Comparison of ENCODE assay signal across 1 cellular context in the genomic region with DNA sequence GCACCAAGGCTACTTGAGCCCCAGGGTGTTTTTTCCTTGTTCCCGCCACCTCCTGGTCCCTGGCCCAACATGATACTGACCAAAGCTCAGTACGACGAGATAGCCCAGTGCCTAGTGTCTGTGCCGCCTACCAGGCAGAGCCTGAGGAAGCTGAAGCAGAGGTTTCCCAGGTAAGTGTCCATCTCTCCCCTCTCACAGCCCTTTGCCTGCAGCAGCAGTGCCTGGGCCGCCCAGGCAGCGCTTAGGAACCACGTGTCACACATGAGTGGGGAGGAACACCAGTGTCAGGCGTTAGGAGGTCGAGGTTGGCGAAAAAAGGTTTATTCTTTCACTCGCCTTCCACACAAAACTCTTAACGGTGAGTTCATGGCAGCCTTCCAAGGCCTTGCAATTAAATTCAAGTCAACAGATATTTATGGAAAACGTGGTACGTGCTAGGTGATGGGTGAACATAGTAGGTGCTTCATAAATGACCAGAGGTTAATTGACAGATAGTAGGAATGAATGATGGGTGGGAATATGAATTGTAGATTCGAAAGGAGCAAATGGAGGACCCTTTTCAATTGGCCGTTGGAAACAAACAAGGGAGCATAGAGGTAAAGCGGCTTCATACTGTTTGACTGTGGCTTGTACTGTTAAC.
TF ChIP-seq lines count a peak whose summit lies in the region.

No MANE protein-coding gene starts in this region.

TF ChIP-seq in HepG2, 621 proteins besides CTCF, POLR2A, EP300 and RAD21 (continued from another document and continues in another):
- TF ChIP-seq HNF4G (IDR thresholded peaks at IDR 0.05; ENCODE audit: borderline replicate concordance, low read depth, low read length) (no peak), HNF4G (CRISPR knock-in tag; IDR thresholded peaks at IDR 0.05; ENCODE audit: borderline replicate concordance, low read depth) (no peak), ZMAT3 (CRISPR knock-in tag; conservative IDR thresholded peaks at IDR 0.05) (peak; percentile 95), ZNF552 (CRISPR knock-in tag; IDR thresholded peaks at IDR 0.05; ENCODE audit: borderline replicate concordance) (peak; percentile 58), YEATS2 (CRISPR knock-in tag; IDR thresholded peaks at IDR 0.05; ENCODE audit: borderline replicate concordance) (peak; percentile 6; the same call in 1 of the 2 replicates), ZNF367 (CRISPR knock-in tag; IDR thresholded peaks at IDR 0.05; ENCODE audit: borderline replicate concordance) (no peak), ZNF543 (CRISPR knock-in tag; IDR thresholded peaks at IDR 0.05) (peak; percentile 50; the same call in 1 of the 2 replicates), MXI1 (IDR thresholded peaks at IDR 0.05; ENCODE audit: borderline replicate concordance, low read depth, low read length) (peak; percentile 6; the same call in 1 of the 3 replicates), ARHGAP35 (CRISPR knock-in tag; IDR thresholded peaks at IDR 0.05; ENCODE audit: borderline replicate concordance) (0 out of 2 replicates have a peak, but pooled peaks have one; percentile 38), NFKB2 (CRISPR knock-in tag; IDR thresholded peaks at IDR 0.05; ENCODE audit: borderline replicate concordance) (peak; percentile 65; the same call in 1 of the 2 replicates), ZNF709 (CRISPR knock-in tag; IDR thresholded peaks at IDR 0.05) (peak; percentile 78; the same call in 1 of the 2 replicates), FOXA1 (IDR thresholded peaks at IDR 0.05) (no peak), FOXA1 (CRISPR knock-in tag; IDR thresholded peaks at IDR 0.05) (no peak), ZNF496 (CRISPR knock-in tag; IDR thresholded peaks at IDR 0.05; ENCODE audit: insufficient replicate concordance) (no peak), ZNF350 (CRISPR knock-in tag; IDR thresholded peaks at IDR 0.05; ENCODE audit: borderline replicate concordance, low read depth) (peak; percentile 36; the same call in 1 of the 2 replicates), KMT2B (CRISPR knock-in tag; IDR thresholded peaks at IDR 0.05) (0 out of 2 replicates have a peak, but pooled peaks have one; percentile 12), TGIF2 (CRISPR knock-in tag; IDR thresholded peaks at IDR 0.05) (no peak), ZNF510 (CRISPR knock-in tag; IDR thresholded peaks at IDR 0.05; ENCODE audit: low read depth) (0 out of 2 replicates have a peak, but pooled peaks have one; percentile 77), ZNF33B (CRISPR knock-in tag; IDR thresholded peaks at IDR 0.05) (peak; percentile 82; the same call in 1 of the 2 replicates), ZNF550 (CRISPR knock-in tag; IDR thresholded peaks at IDR 0.05; ENCODE audit: borderline replicate concordance) (peak; percentile 72; the same call in 1 of the 2 replicates), ZNF383 (CRISPR knock-in tag; IDR thresholded peaks at IDR 0.05; ENCODE audit: borderline replicate concordance) (no peak), ZNF292 (CRISPR knock-in tag; IDR thresholded peaks at IDR 0.05; ENCODE audit: borderline replicate concordance, low read depth) (no peak; the same call in 1 of the 2 replicates), ZFP36L2 (CRISPR knock-in tag; IDR thresholded peaks at IDR 0.05) (no peak; the same call in 1 of the 2 replicates), ZNF773 (CRISPR knock-in tag; IDR thresholded peaks at IDR 0.05; ENCODE audit: borderline replicate concordance) (no peak), MTF2 (CRISPR knock-in tag; IDR thresholded peaks at IDR 0.05; ENCODE audit: borderline replicate concordance) (no peak; the same call in 1 of the 2 replicates), SUZ12 (IDR thresholded peaks at IDR 0.05; ENCODE audit: low read depth, low read length) (no peak), SRF (IDR thresholded peaks at IDR 0.05; ENCODE audit: low read depth, low read length) (no peak), GFI1 (CRISPR knock-in tag; IDR thresholded peaks at IDR 0.05; ENCODE audit: borderline replicate concordance) (no peak), ASH2L (IDR thresholded peaks at IDR 0.05; ENCODE audit: insufficient read length, low read depth, low read length) (peak; percentile 11), ZNF30 (CRISPR knock-in tag; IDR thresholded peaks at IDR 0.05) (peak; percentile 92), ZNF777 (CRISPR knock-in tag; IDR thresholded peaks at IDR 0.05) (no peak), TOPORS (CRISPR knock-in tag; IDR thresholded peaks at IDR 0.05) (no peak), HDAC2 (CRISPR knock-in tag; IDR thresholded peaks at IDR 0.05) (no peak), ZNF224 (CRISPR knock-in tag; IDR thresholded peaks at IDR 0.05) (no peak), ZNF839 (CRISPR knock-in tag; IDR thresholded peaks at IDR 0.05; ENCODE audit: borderline replicate concordance) (0 out of 2 replicates have a peak, but pooled peaks have one; percentile 64), CBX5 (CRISPR knock-in tag; IDR thresholded peaks at IDR 0.05; ENCODE audit: borderline replicate concordance) (0 out of 2 replicates have a peak, but pooled peaks have one; percentile 28), ZNF749 (CRISPR knock-in tag; IDR thresholded peaks at IDR 0.05; ENCODE audit: borderline replicate concordance) (no peak), ZBTB20 (CRISPR knock-in tag; IDR thresholded peaks at IDR 0.05; ENCODE audit: borderline replicate concordance, low read depth) (peak; percentile 31; the same call in 1 of the 2 replicates), HCFC1 (IDR thresholded peaks at IDR 0.05; ENCODE audit: low read depth, low read length) (no peak), SP5 (CRISPR knock-in tag; IDR thresholded peaks at IDR 0.05; ENCODE audit: borderline replicate concordance, low read depth) (0 out of 2 replicates have a peak, but pooled peaks have one; percentile 0), EEA1 (CRISPR knock-in tag; IDR thresholded peaks at IDR 0.05; ENCODE audit: borderline replicate concordance) (0 out of 2 replicates have a peak, but pooled peaks have one; percentile 15)
- TF ChIP-seq, protein P1, sequence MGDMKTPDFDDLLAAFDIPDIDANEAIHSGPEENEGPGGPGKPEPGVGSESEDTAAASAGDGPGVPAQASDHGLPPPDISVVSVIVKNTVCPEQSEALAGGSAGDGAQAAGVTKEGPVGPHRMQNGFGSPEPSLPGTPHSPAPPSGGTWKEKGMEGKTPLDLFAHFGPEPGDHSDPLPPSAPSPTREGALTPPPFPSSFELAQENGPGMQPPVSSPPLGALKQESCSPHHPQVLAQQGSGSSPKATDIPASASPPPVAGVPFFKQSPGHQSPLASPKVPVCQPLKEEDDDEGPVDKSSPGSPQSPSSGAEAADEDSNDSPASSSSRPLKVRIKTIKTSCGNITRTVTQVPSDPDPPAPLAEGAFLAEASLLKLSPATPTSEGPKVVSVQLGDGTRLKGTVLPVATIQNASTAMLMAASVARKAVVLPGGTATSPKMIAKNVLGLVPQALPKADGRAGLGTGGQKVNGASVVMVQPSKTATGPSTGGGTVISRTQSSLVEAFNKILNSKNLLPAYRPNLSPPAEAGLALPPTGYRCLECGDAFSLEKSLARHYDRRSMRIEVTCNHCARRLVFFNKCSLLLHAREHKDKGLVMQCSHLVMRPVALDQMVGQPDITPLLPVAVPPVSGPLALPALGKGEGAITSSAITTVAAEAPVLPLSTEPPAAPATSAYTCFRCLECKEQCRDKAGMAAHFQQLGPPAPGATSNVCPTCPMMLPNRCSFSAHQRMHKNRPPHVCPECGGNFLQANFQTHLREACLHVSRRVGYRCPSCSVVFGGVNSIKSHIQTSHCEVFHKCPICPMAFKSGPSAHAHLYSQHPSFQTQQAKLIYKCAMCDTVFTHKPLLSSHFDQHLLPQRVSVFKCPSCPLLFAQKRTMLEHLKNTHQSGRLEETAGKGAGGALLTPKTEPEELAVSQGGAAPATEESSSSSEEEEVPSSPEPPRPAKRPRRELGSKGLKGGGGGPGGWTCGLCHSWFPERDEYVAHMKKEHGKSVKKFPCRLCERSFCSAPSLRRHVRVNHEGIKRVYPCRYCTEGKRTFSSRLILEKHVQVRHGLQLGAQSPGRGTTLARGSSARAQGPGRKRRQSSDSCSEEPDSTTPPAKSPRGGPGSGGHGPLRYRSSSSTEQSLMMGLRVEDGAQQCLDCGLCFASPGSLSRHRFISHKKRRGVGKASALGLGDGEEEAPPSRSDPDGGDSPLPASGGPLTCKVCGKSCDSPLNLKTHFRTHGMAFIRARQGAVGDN (CRISPR knock-in tag; IDR thresholded peaks at IDR 0.05) = peak; percentile 98
- TF ChIP-seq, protein P2, sequence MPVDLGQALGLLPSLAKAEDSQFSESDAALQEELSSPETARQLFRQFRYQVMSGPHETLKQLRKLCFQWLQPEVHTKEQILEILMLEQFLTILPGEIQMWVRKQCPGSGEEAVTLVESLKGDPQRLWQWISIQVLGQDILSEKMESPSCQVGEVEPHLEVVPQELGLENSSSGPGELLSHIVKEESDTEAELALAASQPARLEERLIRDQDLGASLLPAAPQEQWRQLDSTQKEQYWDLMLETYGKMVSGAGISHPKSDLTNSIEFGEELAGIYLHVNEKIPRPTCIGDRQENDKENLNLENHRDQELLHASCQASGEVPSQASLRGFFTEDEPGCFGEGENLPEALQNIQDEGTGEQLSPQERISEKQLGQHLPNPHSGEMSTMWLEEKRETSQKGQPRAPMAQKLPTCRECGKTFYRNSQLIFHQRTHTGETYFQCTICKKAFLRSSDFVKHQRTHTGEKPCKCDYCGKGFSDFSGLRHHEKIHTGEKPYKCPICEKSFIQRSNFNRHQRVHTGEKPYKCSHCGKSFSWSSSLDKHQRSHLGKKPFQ (CRISPR knock-in tag; IDR thresholded peaks at IDR 0.05; ENCODE audit: insufficient replicate concordance) = peak; percentile 70
- TF ChIP-seq, protein P3, sequence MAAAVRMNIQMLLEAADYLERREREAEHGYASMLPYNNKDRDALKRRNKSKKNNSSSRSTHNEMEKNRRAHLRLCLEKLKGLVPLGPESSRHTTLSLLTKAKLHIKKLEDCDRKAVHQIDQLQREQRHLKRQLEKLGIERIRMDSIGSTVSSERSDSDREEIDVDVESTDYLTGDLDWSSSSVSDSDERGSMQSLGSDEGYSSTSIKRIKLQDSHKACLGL (CRISPR knock-in tag; IDR thresholded peaks at IDR 0.05) = peak; percentile 86
- TF ChIP-seq, protein P4, sequence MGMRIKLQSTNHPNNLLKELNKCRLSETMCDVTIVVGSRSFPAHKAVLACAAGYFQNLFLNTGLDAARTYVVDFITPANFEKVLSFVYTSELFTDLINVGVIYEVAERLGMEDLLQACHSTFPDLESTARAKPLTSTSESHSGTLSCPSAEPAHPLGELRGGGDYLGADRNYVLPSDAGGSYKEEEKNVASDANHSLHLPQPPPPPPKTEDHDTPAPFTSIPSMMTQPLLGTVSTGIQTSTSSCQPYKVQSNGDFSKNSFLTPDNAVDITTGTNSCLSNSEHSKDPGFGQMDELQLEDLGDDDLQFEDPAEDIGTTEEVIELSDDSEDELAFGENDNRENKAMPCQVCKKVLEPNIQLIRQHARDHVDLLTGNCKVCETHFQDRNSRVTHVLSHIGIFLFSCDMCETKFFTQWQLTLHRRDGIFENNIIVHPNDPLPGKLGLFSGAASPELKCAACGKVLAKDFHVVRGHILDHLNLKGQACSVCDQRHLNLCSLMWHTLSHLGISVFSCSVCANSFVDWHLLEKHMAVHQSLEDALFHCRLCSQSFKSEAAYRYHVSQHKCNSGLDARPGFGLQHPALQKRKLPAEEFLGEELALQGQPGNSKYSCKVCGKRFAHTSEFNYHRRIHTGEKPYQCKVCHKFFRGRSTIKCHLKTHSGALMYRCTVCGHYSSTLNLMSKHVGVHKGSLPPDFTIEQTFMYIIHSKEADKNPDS (CRISPR knock-in tag; IDR thresholded peaks at IDR 0.05) = peak; percentile 65
- TF ChIP-seq, protein P5, sequence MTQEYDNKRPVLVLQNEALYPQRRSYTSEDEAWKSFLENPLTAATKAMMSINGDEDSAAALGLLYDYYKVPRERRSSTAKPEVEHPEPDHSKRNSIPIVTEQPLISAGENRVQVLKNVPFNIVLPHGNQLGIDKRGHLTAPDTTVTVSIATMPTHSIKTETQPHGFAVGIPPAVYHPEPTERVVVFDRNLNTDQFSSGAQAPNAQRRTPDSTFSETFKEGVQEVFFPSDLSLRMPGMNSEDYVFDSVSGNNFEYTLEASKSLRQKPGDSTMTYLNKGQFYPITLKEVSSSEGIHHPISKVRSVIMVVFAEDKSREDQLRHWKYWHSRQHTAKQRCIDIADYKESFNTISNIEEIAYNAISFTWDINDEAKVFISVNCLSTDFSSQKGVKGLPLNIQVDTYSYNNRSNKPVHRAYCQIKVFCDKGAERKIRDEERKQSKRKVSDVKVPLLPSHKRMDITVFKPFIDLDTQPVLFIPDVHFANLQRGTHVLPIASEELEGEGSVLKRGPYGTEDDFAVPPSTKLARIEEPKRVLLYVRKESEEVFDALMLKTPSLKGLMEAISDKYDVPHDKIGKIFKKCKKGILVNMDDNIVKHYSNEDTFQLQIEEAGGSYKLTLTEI (CRISPR knock-in tag; conservative IDR thresholded peaks at IDR 0.05) = no peak
- TF ChIP-seq, protein P6, sequence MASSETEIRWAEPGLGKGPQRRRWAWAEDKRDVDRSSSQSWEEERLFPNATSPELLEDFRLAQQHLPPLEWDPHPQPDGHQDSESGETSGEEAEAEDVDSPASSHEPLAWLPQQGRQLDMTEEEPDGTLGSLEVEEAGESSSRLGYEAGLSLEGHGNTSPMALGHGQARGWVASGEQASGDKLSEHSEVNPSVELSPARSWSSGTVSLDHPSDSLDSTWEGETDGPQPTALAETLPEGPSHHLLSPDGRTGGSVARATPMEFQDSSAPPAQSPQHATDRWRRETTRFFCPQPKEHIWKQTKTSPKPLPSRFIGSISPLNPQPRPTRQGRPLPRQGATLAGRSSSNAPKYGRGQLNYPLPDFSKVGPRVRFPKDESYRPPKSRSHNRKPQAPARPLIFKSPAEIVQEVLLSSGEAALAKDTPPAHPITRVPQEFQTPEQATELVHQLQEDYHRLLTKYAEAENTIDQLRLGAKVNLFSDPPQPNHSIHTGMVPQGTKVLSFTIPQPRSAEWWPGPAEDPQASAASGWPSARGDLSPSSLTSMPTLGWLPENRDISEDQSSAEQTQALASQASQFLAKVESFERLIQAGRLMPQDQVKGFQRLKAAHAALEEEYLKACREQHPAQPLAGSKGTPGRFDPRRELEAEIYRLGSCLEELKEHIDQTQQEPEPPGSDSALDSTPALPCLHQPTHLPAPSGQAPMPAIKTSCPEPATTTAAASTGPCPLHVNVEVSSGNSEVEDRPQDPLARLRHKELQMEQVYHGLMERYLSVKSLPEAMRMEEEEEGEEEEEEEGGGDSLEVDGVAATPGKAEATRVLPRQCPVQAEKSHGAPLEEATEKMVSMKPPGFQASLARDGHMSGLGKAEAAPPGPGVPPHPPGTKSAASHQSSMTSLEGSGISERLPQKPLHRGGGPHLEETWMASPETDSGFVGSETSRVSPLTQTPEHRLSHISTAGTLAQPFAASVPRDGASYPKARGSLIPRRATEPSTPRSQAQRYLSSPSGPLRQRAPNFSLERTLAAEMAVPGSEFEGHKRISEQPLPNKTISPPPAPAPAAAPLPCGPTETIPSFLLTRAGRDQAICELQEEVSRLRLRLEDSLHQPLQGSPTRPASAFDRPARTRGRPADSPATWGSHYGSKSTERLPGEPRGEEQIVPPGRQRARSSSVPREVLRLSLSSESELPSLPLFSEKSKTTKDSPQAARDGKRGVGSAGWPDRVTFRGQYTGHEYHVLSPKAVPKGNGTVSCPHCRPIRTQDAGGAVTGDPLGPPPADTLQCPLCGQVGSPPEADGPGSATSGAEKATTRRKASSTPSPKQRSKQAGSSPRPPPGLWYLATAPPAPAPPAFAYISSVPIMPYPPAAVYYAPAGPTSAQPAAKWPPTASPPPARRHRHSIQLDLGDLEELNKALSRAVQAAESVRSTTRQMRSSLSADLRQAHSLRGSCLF (CRISPR knock-in tag; IDR thresholded peaks at IDR 0.05; ENCODE audit: borderline replicate concordance) = no peak
